25 cellular contexts compared by ENCODE assay signal in the genomic region with DNA sequence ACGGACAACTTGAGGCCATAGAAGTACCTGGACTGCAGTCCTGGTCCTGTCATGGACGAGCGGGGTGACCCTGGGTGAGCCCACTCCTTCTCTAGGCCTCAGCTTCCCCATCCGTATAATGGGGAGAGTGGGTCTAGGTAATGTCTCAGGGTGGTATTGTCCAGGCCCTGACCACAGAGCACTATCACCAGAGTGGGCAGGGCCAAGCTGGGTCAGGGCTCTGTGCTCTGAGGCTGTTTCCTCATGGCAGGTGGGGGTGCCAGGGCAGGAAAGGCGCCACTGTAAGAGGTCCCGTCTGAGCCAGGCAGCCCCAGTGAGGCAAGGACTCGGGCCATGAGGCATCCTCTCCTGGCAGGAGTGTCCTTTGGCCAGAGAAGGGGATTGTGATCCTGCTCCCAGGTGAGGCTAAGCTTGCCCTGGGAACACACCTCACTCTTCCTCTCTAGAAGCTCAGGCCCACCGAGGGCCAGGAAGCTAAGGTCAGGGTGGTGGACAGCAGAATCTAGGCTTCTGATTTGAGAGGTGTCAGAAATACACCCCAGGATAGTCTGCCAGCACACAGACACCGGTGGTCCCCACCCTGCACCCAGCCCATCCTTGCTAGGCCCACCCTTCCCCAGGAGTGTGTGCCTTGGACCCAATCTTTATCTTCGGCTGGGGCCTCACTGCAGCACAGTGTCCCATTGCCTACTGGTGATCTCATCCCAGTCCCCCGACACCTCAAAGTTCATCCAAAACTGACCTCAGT. TPM values are rescaled to one million over a fixed set of nuclear protein-coding genes. Genes with fewer than 3 reads are reported as not detected.
DNase-seq lines count a peak whose midpoint lies in the region; ATAC-seq, FAIRE-seq and TF ChIP-seq lines count a peak whose summit lies in the region.
"Had no signal": no experiment of that assay in that cellular context is flagged by ENCODE, and none has a peak within 500 bp of the region (broad histone marks: within the 10 kb centered on the region; RNA-seq: fewer than 3 reads in every experiment).

No MANE protein-coding gene starts in this region.

- no peak overlapping the region for H3K23ac ChIP-seq in neuronal stem cell (ENCODE audit: low read depth, low read length, poor library complexity)

- H3K27me3 Mint-ChIP-seq in activated naive CD4-positive, alpha-beta T cell treated with anti-CD3 and anti-CD28 coated beads, Interleukin-2, amount 10 ng/mL, durations not matched to agents 7 days and 5 days: peaks cover 35% of the 10 kb centered on the region

- H3K4me1 ChIP-seq in left ventricle myocardium inferior (peaks cover 61% of the 10 kb centered on the region), neuronal stem cell (ENCODE audit: control insufficient read depth in 2 of 2, insufficient read depth in 1 of 2, low read depth in 1 of 2, low read length in 2 of 2) (peaks cover 5 to 19% of the 10 kb centered on the region in 2 donors), upper lobe of left lung (peaks cover 15 to 32% (median 21%) of the 10 kb centered on the region in 4 donors), small intestine (ENCODE audit: control insufficient read depth in 2 of 2, insufficient read depth in 1 of 2, low read depth in 1 of 2, low read length in 1 of 2) (no peaks in the 10 kb centered on the region)
- H3K4me1 ChIP-seq: colonic mucosa had no signal

- no peak overlapping the region for H2BK5ac ChIP-seq in neuronal stem cell (ENCODE audit: low read length)

- H3K4me3 Mint-ChIP-seq in activated naive CD4-positive, alpha-beta T cell treated with anti-CD3 and anti-CD28 coated beads, Interleukin-2, amount 10 ng/mL, durations not matched to agents 7 days and 5 days: no peak overlapping the region
- H3K4me3 Mint-ChIP-seq: activated naive CD8-positive, alpha-beta T cell treated with anti-CD3 and anti-CD28 coated beads, Interleukin-2, amount 10 ng/mL, durations not matched to agents 7 days and 5 days; activated T-cell treated with anti-CD3 and anti-CD28 coated beads, Interleukin-2, amount 50 U/mL, for 72 hours; HFFc6; stimulated activated naive CD8-positive, alpha-beta T cell treated with anti-CD3 and anti-CD28 coated beads, Interleukin-15, Interleukin-2, amounts not matched to agents 100 ng/mL and 50 ng/mL, for 24 hours had no signal

- TF ChIP-seq EP300 in upper lobe of left lung (IDR thresholded peaks at IDR 0.05): no peak

- H3K36me3 Mint-ChIP-seq in activated naive CD4-positive, alpha-beta T cell treated with anti-CD3 and anti-CD28 coated beads, Interleukin-2, amount 10 ng/mL, durations not matched to agents 7 days and 5 days: no peaks in the 10 kb centered on the region
- H3K36me3 Mint-ChIP-seq: activated naive CD8-positive, alpha-beta T cell treated with anti-CD3 and anti-CD28 coated beads, Interleukin-2, amount 10 ng/mL, durations not matched to agents 7 days and 5 days; brain; naive B cell had no signal

- no peak overlapping the region for H4K91ac ChIP-seq in neuronal stem cell (ENCODE audit: low read depth, low read length, poor library complexity)

- no peak overlapping the region for H3K27ac Mint-ChIP-seq in activated naive CD4-positive, alpha-beta T cell treated with anti-CD3 and anti-CD28 coated beads, Interleukin-2, amount 10 ng/mL, durations not matched to agents 7 days and 5 days
- H3K27ac Mint-ChIP-seq: activated T-cell treated with anti-CD3 and anti-CD28 coated beads, Interleukin-2, amount 50 U/mL, for 72 hours; HFFc6; stimulated activated naive CD8-positive, alpha-beta T cell treated with anti-CD3 and anti-CD28 coated beads, Interleukin-15, Interleukin-2, amounts not matched to agents 100 ng/mL and 50 ng/mL, for 24 hours had no signal

- H3K27me3 ChIP-seq in left ventricle myocardium inferior (ENCODE audit: low read depth) (no peaks in the 10 kb centered on the region), neuronal stem cell (ENCODE audit: control insufficient read depth in 3 of 3, insufficient read depth in 3 of 3, low read depth in 1 of 3, low read length in 3 of 3) (peaks cover 0 to 65% (median 0%) of the 10 kb centered on the region in 3 experiments), upper lobe of left lung (no peaks in the 10 kb centered on the region), small intestine (ENCODE audit: control insufficient read depth in 2 of 2, insufficient read depth in 2 of 2, low read length in 2 of 2) (no peaks in the 10 kb centered on the region)
- H3K27me3 ChIP-seq: BLaER1, colonic mucosa, hepatocyte, vagina had no signal

- DNase-seq in activated naive CD4-positive, alpha-beta T cell treated with anti-CD3 and anti-CD28 coated beads, Interleukin-2, amount 10 ng/mL, durations not matched to agents 7 days and 5 days: peak; percentile 16
- no peak for DNase-seq in activated naive CD4-positive, alpha-beta T cell treated with anti-CD3 and anti-CD28 coated beads, Interleukin-2, amount 50 U/mL, for 16 hours
- DNase-seq in left ventricle myocardium inferior (no peak), neuronal stem cell (ENCODE audit: low spot score) (no peak), upper lobe of left lung (no peak), superior temporal gyrus (ENCODE audit: extremely low spot score) (no peak), small intestine (no peak)
- DNase-seq: activated naive CD8-positive, alpha-beta T cell treated with anti-CD3 and anti-CD28 coated beads, Interleukin-2, amount 10 ng/mL, durations not matched to agents 7 days and 5 days; activated T-cell treated with anti-CD3 and anti-CD28 coated beads, Interleukin-2, amount 50 U/mL, for 72 hours; Calu3; colonic mucosa; HFFc6; naive B cell; NCI-H510A; RPMI8226; stimulated activated CD4-positive, alpha-beta T cell treated with anti-CD3 and anti-CD28 coated beads, Interleukin-2, amount 100 ng/mL, for 48 hours had no signal

- peaks cover 10% of the 10 kb centered on the region for H3K4me1 Mint-ChIP-seq in activated naive CD4-positive, alpha-beta T cell treated with anti-CD3 and anti-CD28 coated beads, Interleukin-2, amount 10 ng/mL, durations not matched to agents 7 days and 5 days

- no peak overlapping the region for H2BK120ac ChIP-seq in neuronal stem cell (ENCODE audit: low read depth, low read length)

- no peak overlapping the region for H4K8ac ChIP-seq in neuronal stem cell (ENCODE audit: low read depth, low read length)

- H2AK5ac ChIP-seq in neuronal stem cell (ENCODE audit: low read depth, low read length): peak overlapping the region; percentile 85

- ATAC-seq in upper lobe of left lung (ENCODE audit: low FRiP score in 2 of 2): no peak
- no peak for ATAC-seq in GM18861 (IDR thresholded peaks at IDR 0.05; ENCODE audit: unreplicated experiment)
- ATAC-seq: activated CD4-positive, CD25-positive, alpha-beta regulatory T cell treated with anti-CD3 and anti-CD28 coated beads, Interleukin-2, amount 50 U/mL, for 24 hours; activated T-cell treated with anti-CD3 and anti-CD28 coated beads, Interleukin-2, amount 50 U/mL, for 72 hours had no signal

- intact Hi-C loops in left ventricle myocardium inferior (cut with micrococcal nuclease): loop anchor here (5.0 kb wide), 2 partner anchors 72 to 97 kb away; no protein-coding TSS in a partner anchor

- H2BK15ac ChIP-seq in neuronal stem cell (ENCODE audit: low read length): peak overlapping the region; percentile 23

- H3K79me1 ChIP-seq in neuronal stem cell (ENCODE audit: low read depth, low read length): no peaks in the 10 kb centered on the region

- peak overlapping the region; percentile 94 for H3K27ac ChIP-seq in left ventricle myocardium inferior (replicated peaks)
- no peak overlapping the region for H3K27ac ChIP-seq in neuronal stem cell (replicated peaks; ENCODE audit: low read length)
- H3K27ac ChIP-seq in upper lobe of left lung: peak overlapping the region in 3 of 4 donors; percentile 8 to 64 (median 49)
- peak overlapping the region in 1 of 2 donors; percentile 27 for H3K27ac ChIP-seq in small intestine (ENCODE audit: low read depth in 1 of 2, low read length in 1 of 2)
- H3K27ac ChIP-seq: BLaER1, colonic mucosa, hepatocyte, vagina had no signal

- H3K9ac ChIP-seq in neuronal stem cell (ENCODE audit: low read depth, low read length, poor library complexity): no peak overlapping the region
- H3K9ac ChIP-seq: BLaER1 had no signal

- H3K14ac ChIP-seq in neuronal stem cell (ENCODE audit: low read length): no peak overlapping the region

- no peak overlapping the region for H3K4me2 ChIP-seq in neuronal stem cell (ENCODE audit: insufficient read depth, low read length, poor library complexity, severe bottlenecking)
- H3K4me2 ChIP-seq: BLaER1, hepatocyte had no signal

- H3K9me3 ChIP-seq in left ventricle myocardium inferior (replicated peaks): no peaks in the 10 kb centered on the region
- no peaks in the 10 kb centered on the region for H3K9me3 ChIP-seq in neuronal stem cell (replicated peaks in 1 of 2; ENCODE audit: control insufficient read depth in 2 of 2, insufficient read depth in 1 of 2, low read depth in 1 of 2, low read length in 2 of 2)
- no peaks in the 10 kb centered on the region for H3K9me3 ChIP-seq in upper lobe of left lung
- no peaks in the 10 kb centered on the region for H3K9me3 ChIP-seq in small intestine (ENCODE audit: control insufficient read depth, low read depth)
- H3K9me3 ChIP-seq: BLaER1, colonic mucosa, vagina had no signal

- TF ChIP-seq CTCF in left ventricle myocardium inferior (IDR thresholded peaks at IDR 0.05; ENCODE audit: borderline replicate concordance) (no peak), upper lobe of left lung (IDR thresholded peaks at IDR 0.05) (no peak)

- FAIRE-seq in small intestine (lab: Jason Lieb, UNC): no peak
- FAIRE-seq: A204.1 had no signal

- no peak overlapping the region for H2AFZ ChIP-seq in neuronal stem cell (ENCODE audit: low read length)
- H2AFZ ChIP-seq: hepatocyte had no signal

- H3K18ac ChIP-seq in neuronal stem cell (ENCODE audit: low read length): peak overlapping the region; percentile 63

- CTCF ChIA-PET in activated naive CD4-positive, alpha-beta T cell treated with anti-CD3 and anti-CD28 coated beads, Interleukin-2, amount 10 ng/mL, durations not matched to agents 7 days and 5 days (lab: Charles Lee): interaction anchor here (0.9 to 3.1 kb wide), 3 partner anchors 20 to 187 kb away, joined by 3 to 11 read pairs (median 5); a partner anchor contains a TSS

- no peak overlapping the region for H3K4ac ChIP-seq in neuronal stem cell (ENCODE audit: low read length)

- no peak for TF ChIP-seq POLR2A in upper lobe of left lung (IDR thresholded peaks at IDR 0.05)

- no peak overlapping the region for H2BK12ac ChIP-seq in neuronal stem cell (ENCODE audit: low read length)

- no CpG with 5 or more reads among the region's 11 CpGs for WGBS in neuronal stem cell (ENCODE audit: extremely low coverage in 2 of 2, insufficient read length in 2 of 2, insufficient replicate concordance in 1 of 2), 2 donors
- 70 to 84% methylated on average over 6 to 11 of the region's 11 CpGs for WGBS in upper lobe of left lung, 2 donors
- WGBS in small intestine, 3 donors: 70 to 79% (median 76%) methylated on average over 11 of the region's 11 CpGs

- H3K9me3 Mint-ChIP-seq in activated naive CD4-positive, alpha-beta T cell treated with anti-CD3 and anti-CD28 coated beads, Interleukin-2, amount 10 ng/mL, durations not matched to agents 7 days and 5 days: no peaks in the 10 kb centered on the region
- H3K9me3 Mint-ChIP-seq: activated naive CD8-positive, alpha-beta T cell treated with anti-CD3 and anti-CD28 coated beads, Interleukin-2, amount 10 ng/mL, durations not matched to agents 7 days and 5 days; activated T-cell treated with anti-CD3 and anti-CD28 coated beads, Interleukin-2, amount 50 U/mL, for 72 hours; brain; HFFc6; stimulated activated naive CD8-positive, alpha-beta T cell treated with anti-CD3 and anti-CD28 coated beads, Interleukin-15, Interleukin-2, amounts not matched to agents 100 ng/mL and 50 ng/mL, for 24 hours had no signal

- H3K4me3 ChIP-seq in left ventricle myocardium inferior (no peak overlapping the region), neuronal stem cell (ENCODE audit: low read length in 2 of 2) (no peak overlapping the region), upper lobe of left lung (no peak overlapping the region), small intestine (ENCODE audit: low read depth in 1 of 2, low read length in 2 of 2) (no peak overlapping the region)
- H3K4me3 ChIP-seq: BLaER1, colonic mucosa, hepatocyte, skin epidermis, vagina had no signal

- H3K36me3 ChIP-seq in left ventricle myocardium inferior (no peaks in the 10 kb centered on the region), neuronal stem cell (replicated peaks in 1 of 2; ENCODE audit: control insufficient read depth in 2 of 2, insufficient read depth in 2 of 2, low read length in 2 of 2) (no peaks in the 10 kb centered on the region), upper lobe of left lung (no peaks in the 10 kb centered on the region), small intestine (ENCODE audit: control insufficient read depth in 2 of 2, insufficient read depth in 2 of 2, low read length in 2 of 2) (no peaks in the 10 kb centered on the region)
- H3K36me3 ChIP-seq: BLaER1, colonic mucosa, vagina had no signal

RNA-seq across cellular contexts. Expression of a gene that starts 1.5 kb away (rescaled TPM):
- total RNA-seq in left ventricle myocardium inferior: 6.2 TPM
- polyA plus RNA-seq in neuronal stem cell (2013, experiment 1 of 2): 0.57 TPM
- polyA plus RNA-seq in neuronal stem cell (2013, experiment 2 of 2): 0.47 TPM
- 1 to 10 TPM in 2 of 6 donors, under 1 TPM in 3, not detected in 1; 0.61 to 2.8 (median 0.89) TPM for total RNA-seq in upper lobe of left lung
- polyA plus RNA-seq in small intestine: under 1 TPM; 0.27 to 0.45 (median 0.31) TPM
- total RNA-seq: Calu3, vagina had no signal

RNA-seq across cellular contexts. Expression of a gene that starts 19.1 kb away (rescaled TPM):
- 715 TPM for total RNA-seq in left ventricle myocardium inferior
- polyA plus RNA-seq in neuronal stem cell (2013, experiment 1 of 2): 3.8 TPM
- 3.2 TPM for polyA plus RNA-seq in neuronal stem cell (2013, experiment 2 of 2)
- 100 to 1,000 TPM in 2 of 6 donors, 10 to 100 TPM in 4; 41.9 to 150 (median 84.3) TPM for total RNA-seq in upper lobe of left lung
- polyA plus RNA-seq in small intestine: 10 to 100 TPM; 23.2 to 34.4 (median 26.2) TPM

RNA-seq across cellular contexts. Expression of a gene that starts 41.3 kb away (rescaled TPM):
- total RNA-seq in left ventricle myocardium inferior: 25.2 TPM
- 47.8 TPM for polyA plus RNA-seq in neuronal stem cell (2013, experiment 1 of 2)
- 48.0 TPM for polyA plus RNA-seq in neuronal stem cell (2013, experiment 2 of 2)
- 10 to 100 TPM; 22.6 to 46.7 (median 37.6) TPM for total RNA-seq in upper lobe of left lung
- 10 to 100 TPM; 28.1 to 34.7 (median 29.5) TPM for polyA plus RNA-seq in small intestine
